In the genomic region with DNA sequence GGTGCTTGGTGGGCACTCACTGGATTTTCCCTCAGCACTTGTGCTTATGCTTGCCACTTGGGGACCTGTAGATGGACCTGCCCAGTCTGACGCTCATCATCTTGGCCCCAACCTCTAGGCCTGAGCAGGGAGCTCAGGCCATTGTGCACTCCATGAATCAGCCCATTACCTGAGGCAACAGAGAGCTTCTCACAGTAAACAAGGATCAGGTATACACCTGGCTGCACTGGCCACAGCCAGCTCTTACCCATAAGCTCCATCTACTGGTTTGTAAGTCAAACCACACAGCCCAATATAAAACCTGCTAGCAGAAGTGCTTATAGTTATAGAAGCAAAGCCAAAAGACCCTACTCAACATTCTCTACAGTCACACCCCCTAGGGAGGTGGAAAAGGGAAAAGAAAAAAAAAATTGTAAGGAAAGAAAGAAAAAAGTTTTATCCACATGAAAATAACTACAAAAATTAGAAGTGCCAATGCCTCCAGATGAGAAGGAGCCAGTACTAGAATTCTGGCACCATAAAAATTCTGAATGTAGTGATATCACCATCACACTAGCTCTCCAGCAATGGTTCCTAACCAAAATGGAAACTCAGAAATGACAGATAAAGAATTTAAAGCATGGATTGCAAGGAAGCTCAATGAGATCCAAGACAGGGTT, we compare ENCODE assay signal across 17 cellular contexts.
DNase-seq lines count a peak whose midpoint lies in the region; ATAC-seq and TF ChIP-seq lines count a peak whose summit lies in the region.
"Had no signal": no experiment of that assay in that cellular context is flagged by ENCODE, and none has a peak within 500 bp of the region (broad histone marks: within the 10 kb centered on the region; RNA-seq: fewer than 3 reads in every experiment).

No MANE protein-coding gene starts in this region.

- peaks cover 44% of the 10 kb centered on the region for H3K27me3 Mint-ChIP-seq in stimulated activated naive CD8-positive, alpha-beta T cell treated with anti-CD3 and anti-CD28 coated beads, Interleukin-15, amount 100 ng/mL, for 72 hours

- no peak for ATAC-seq in HG02759 (IDR thresholded peaks at IDR 0.05; ENCODE audit: unreplicated experiment)
- no peak for ATAC-seq in HG03196 (IDR thresholded peaks at IDR 0.05; ENCODE audit: unreplicated experiment)
- ATAC-seq in stimulated activated naive CD8-positive, alpha-beta T cell treated with anti-CD3 and anti-CD28 coated beads, Interleukin-15, amount 100 ng/mL, for 72 hours: no peak
- ATAC-seq: natural killer cell treated with Interleukin-12 subunit alpha and Interleukin-12 subunit beta and Interleukin-15 and Interleukin-18, amount 100 ng/mL, for 72 hours; stimulated activated naive CD8-positive, alpha-beta T cell treated with anti-CD3 and anti-CD28 coated beads, Interleukin-15, Interleukin-2, amounts not matched to agents 100 U/mL and 50 U/mL, for 24 hours had no signal

- peaks cover 0 to 25% of the 10 kb centered on the region in 2 donors for H3K9me3 Mint-ChIP-seq in stimulated activated naive CD8-positive, alpha-beta T cell treated with anti-CD3 and anti-CD28 coated beads, Interleukin-15, amount 100 ng/mL, for 72 hours
- H3K9me3 Mint-ChIP-seq: natural killer cell treated with Interleukin-12 subunit alpha and Interleukin-12 subunit beta and Interleukin-15 and Interleukin-18, amount 100 ng/mL, for 72 hours had no signal

- H3K4me3 ChIP-seq in GM12865 (ENCODE audit: low read depth, low read length): no peak overlapping the region
- no peak overlapping the region for H3K4me3 ChIP-seq in epithelial cell of esophagus (ENCODE audit: low read length)
- H3K4me3 ChIP-seq: SJSA1 had no signal

- no peak overlapping the region for H3K4me3 Mint-ChIP-seq in stimulated activated naive CD8-positive, alpha-beta T cell treated with anti-CD3 and anti-CD28 coated beads, Interleukin-15, amount 100 ng/mL, for 72 hours
- H3K4me3 Mint-ChIP-seq: natural killer cell treated with Interleukin-12 subunit alpha and Interleukin-12 subunit beta and Interleukin-15 and Interleukin-18, amount 100 ng/mL, for 72 hours had no signal

- peaks cover 9% of the 10 kb centered on the region for H3K4me1 Mint-ChIP-seq in stimulated activated naive CD8-positive, alpha-beta T cell treated with anti-CD3 and anti-CD28 coated beads, Interleukin-15, amount 100 ng/mL, for 72 hours

- DNase-seq in GM12865 (ENCODE audit: low read depth): no peak
- peak; percentile 7 for DNase-seq in NCI-H146 treated with DMSO at 0.1 percent for 48 hours (lab: John Stamatoyannopoulos, UW; ENCODE audit: unreplicated experiment)
- peak; percentile 97 for DNase-seq in epithelial cell of esophagus (ENCODE audit: low read depth)
- DNase-seq in posterior vena cava (ENCODE audit: low spot score): peak; percentile 18
- no peak for DNase-seq in stimulated activated naive CD8-positive, alpha-beta T cell treated with anti-CD3 and anti-CD28 coated beads, Interleukin-15, amount 100 ng/mL, for 72 hours
- DNase-seq: activated naive CD4-positive, alpha-beta T cell treated with anti-CD3 and anti-CD28 coated beads, Interleukin-2, amount 50 U/mL, for 16 hours; C1 segment of cervical spinal cord; GDM1; glutamatergic neuron; HCEC 1CT; NCI-H1092; right cardiac atrium; stimulated activated naive CD8-positive, alpha-beta T cell treated with anti-CD3 and anti-CD28 coated beads, Interleukin-15, Interleukin-2, amounts not matched to agents 100 U/mL and 50 U/mL, for 24 hours had no signal

- no peak overlapping the region for H3K27ac Mint-ChIP-seq in stimulated activated naive CD8-positive, alpha-beta T cell treated with anti-CD3 and anti-CD28 coated beads, Interleukin-15, amount 100 ng/mL, for 72 hours
- H3K27ac Mint-ChIP-seq: natural killer cell treated with Interleukin-12 subunit alpha and Interleukin-12 subunit beta and Interleukin-15 and Interleukin-18, amount 100 ng/mL, for 72 hours had no signal

- intact Hi-C loops in posterior vena cava (cut with DNase I): loop anchor here in 1 of 2 donors (5.0 kb wide), 1 partner anchor 1241 kb away; no protein-coding TSS in a partner anchor

- TF ChIP-seq CTCF in GM12865 (IDR thresholded peaks at IDR 0.05; ENCODE audit: insufficient read depth, low read depth, low read length, missing control alignments) (peak; percentile 5), epithelial cell of esophagus (IDR thresholded peaks at IDR 0.05; ENCODE audit: insufficient read depth, low read depth, low read length, missing control alignments) (peak; percentile 84)

Comparison
In these comparisons a context has a peak if more than half of its experiments do, and no peak if none do; other contexts are left out.
1. DNase-seq: peak in NCI-H146 treated with DMSO at 0.1 percent for 48 hours (single experiment), epithelial cell of esophagus (single experiment) and posterior vena cava (single experiment); none in GM12865 (single experiment) and stimulated activated naive CD8-positive, alpha-beta T cell treated with anti-CD3 and anti-CD28 coated beads, Interleukin-15, amount 100 ng/mL, for 72 hours (0 of 2).